ENCODE assay signal across 8 cellular contexts in the genomic region with DNA sequence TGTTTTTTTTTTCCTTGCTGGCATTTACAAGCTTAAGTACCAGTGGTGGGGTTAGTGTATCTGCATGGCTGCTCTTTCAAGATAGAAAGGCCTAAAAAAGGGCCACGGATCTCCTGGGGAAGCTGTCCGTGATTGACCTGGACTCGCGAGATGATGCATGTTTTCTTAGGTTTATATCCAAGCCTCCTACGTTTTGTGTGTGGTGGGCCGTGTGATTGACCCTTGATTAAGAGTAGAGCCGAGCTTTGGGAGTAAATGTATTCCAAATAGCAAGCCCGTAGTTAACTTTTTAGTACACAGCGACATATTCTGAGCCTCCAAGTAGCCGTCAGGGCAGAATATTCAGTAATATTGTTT. TPM values are rescaled to one million over a fixed set of nuclear protein-coding genes. Genes with fewer than 3 reads are reported as not detected.
DNase-seq lines count a peak whose midpoint lies in the region; ATAC-seq, FAIRE-seq and TF ChIP-seq lines count a peak whose summit lies in the region.
"Not testable (repeated sequence)": the region's sequence is repeated elsewhere in the genome, so short reads cannot be mapped to it uniquely, and the experiment has no call there.

No MANE protein-coding gene starts in this region.

- POLR2A ChIA-PET in activated CD4-positive, alpha-beta T cell treated with anti-CD3 and anti-CD28 coated beads, Interleukin-2, amount 10 ng/mL, durations not matched to agents 7 days and 5 days (lab: Charles Lee): not testable (repeated sequence)

- H3K27ac ChIP-seq in dorsolateral prefrontal cortex (peak overlapping the region in 24 of 59 donors; percentile 28 to 85 (median 62)), keratinocyte (ENCODE audit: control insufficient read depth, insufficient read depth, low read length) (peak overlapping the region; percentile 83), aorta (ENCODE audit: low read depth in 1 of 2, low read length in 2 of 2) (peak overlapping the region in 1 of 2 donors; percentile 21)
- H3K27ac ChIP-seq in ovary: not testable (repeated sequence)

- CTCF ChIA-PET in activated CD4-positive, alpha-beta T cell treated with anti-CD3 and anti-CD28 coated beads, Interleukin-2, amount 10 ng/mL, durations not matched to agents 7 days and 5 days (lab: Charles Lee): not testable (repeated sequence)

- 0% methylated on average over 10 of the region's 10 CpGs for WGBS in ovary, 3 donors
- WGBS in aorta, 2 donors: 0% methylated on average over 10 of the region's 10 CpGs

- peaks cover 12% of the 10 kb centered on the region for H3K36me3 Mint-ChIP-seq in activated CD4-positive, alpha-beta T cell treated with anti-CD3 and anti-CD28 coated beads, Interleukin-2, amount 10 ng/mL, durations not matched to agents 7 days and 5 days (ENCODE audit: low read depth)

- H3K4me1 Mint-ChIP-seq in activated CD4-positive, alpha-beta T cell treated with anti-CD3 and anti-CD28 coated beads, Interleukin-2, amount 10 ng/mL, durations not matched to agents 7 days and 5 days: peaks cover 37% of the 10 kb centered on the region

- not testable (repeated sequence) for TF ChIP-seq CTCF in Loucy (conservative IDR thresholded peaks at IDR 0.05; ENCODE audit: low read length); dorsolateral prefrontal cortex (IDR thresholded peaks at IDR 0.05 in 54 of 56, conservative IDR thresholded peaks at IDR 0.05 in 2 of 56; ENCODE audit: low read depth in 1 of 56, partially characterized antibody in 56 of 56); keratinocyte (optimal IDR thresholded peaks at IDR 0.05 in 1 of 3, IDR thresholded peaks at IDR 0.05 in 1 of 3, conservative IDR thresholded peaks at IDR 0.05 in 1 of 3; ENCODE audit: extremely low read depth in 1 of 3, insufficient read depth in 2 of 3, low read length in 3 of 3); ovary (IDR thresholded peaks at IDR 0.05)

- H3K9me1 ChIP-seq in keratinocyte (ENCODE audit: control insufficient read depth, extremely low read depth, insufficient read depth, low read length): not testable (repeated sequence)

- H3K4me3 ChIP-seq in Loucy (ENCODE audit: low read length, poor library complexity, severe bottlenecking) (peak overlapping the region; percentile 93), dorsolateral prefrontal cortex (peak overlapping the region; percentile 54 to 95 (median 83)), keratinocyte (ENCODE audit: control insufficient read depth in 2 of 3, extremely low read depth in 1 of 3, insufficient read depth in 2 of 3, low read depth in 1 of 3, low read length in 3 of 3) (peak overlapping the region; percentile 66 to 80 (median 77)), ovary (peak overlapping the region; percentile 85), aorta (ENCODE audit: low read length in 2 of 2) (peak overlapping the region; percentile 69 to 91)

- not testable (repeated sequence) for H3K27me3 ChIP-seq in Loucy (ENCODE audit: insufficient read depth, low read length, poor library complexity, severe bottlenecking); dorsolateral prefrontal cortex; keratinocyte (ENCODE audit: control insufficient read depth, extremely low read depth, insufficient read depth, low read length); ovary; aorta (ENCODE audit: control insufficient read depth in 1 of 2, insufficient read depth in 2 of 2, low read length in 1 of 2)

- TF ChIP-seq POLR2A in ovary (IDR thresholded peaks at IDR 0.05): not testable (repeated sequence)

- H3K27ac Mint-ChIP-seq in activated CD4-positive, alpha-beta T cell treated with anti-CD3 and anti-CD28 coated beads, Interleukin-2, amount 10 ng/mL, durations not matched to agents 7 days and 5 days: peak overlapping the region; percentile 91

- FAIRE-seq in keratinocyte (lab: Jason Lieb, UNC): not testable (repeated sequence)

- not testable (repeated sequence) for H3K27me3 Mint-ChIP-seq in activated CD4-positive, alpha-beta T cell treated with anti-CD3 and anti-CD28 coated beads, Interleukin-2, amount 10 ng/mL, durations not matched to agents 7 days and 5 days

- not testable (repeated sequence) for DNase-seq in activated CD4-positive, alpha-beta T cell treated with anti-CD3 and anti-CD28 coated beads, Interleukin-2, amount 10 ng/mL, durations not matched to agents 7 days and 5 days; dorsolateral prefrontal cortex; keratinocyte (ENCODE audit: low read depth, low spot score); ovary; aorta

- not testable (repeated sequence) for H3K9me3 ChIP-seq in Loucy (ENCODE audit: insufficient read depth, low read depth, low read length); keratinocyte (ENCODE audit: control insufficient read depth, low read depth, low read length); ovary; aorta (ENCODE audit: control insufficient read depth, low read length)

- peak overlapping the region; percentile 94 for H3K4me3 Mint-ChIP-seq in activated CD4-positive, alpha-beta T cell treated with anti-CD3 and anti-CD28 coated beads, Interleukin-2, amount 10 ng/mL, durations not matched to agents 7 days and 5 days

- H3K79me2 ChIP-seq in Loucy (ENCODE audit: insufficient read depth, low read length): peaks cover 68% of the 10 kb centered on the region
- peaks cover 68% of the 10 kb centered on the region for H3K79me2 ChIP-seq in keratinocyte (ENCODE audit: control insufficient read depth, insufficient read depth, low read length)

- H3K9ac ChIP-seq in Loucy (ENCODE audit: low read depth, low read length, poor library complexity, severe bottlenecking) (peak overlapping the region; percentile 85), keratinocyte (ENCODE audit: control insufficient read depth, extremely low read depth, insufficient read depth, low read length) (peak overlapping the region; percentile 87)

- dilution Hi-C loops in keratinocyte (cut with MboI; ENCODE audit: extremely low pct_ligation_motif_present, low sequenced_read_pairs): not testable (repeated sequence)

- H3K4me1 ChIP-seq in Loucy (ENCODE audit: insufficient read depth, low read length, poor library complexity, severe bottlenecking); keratinocyte (ENCODE audit: control insufficient read depth, extremely low read depth, insufficient read depth, low read length); ovary (ENCODE audit: insufficient read depth); aorta (ENCODE audit: control insufficient read depth in 1 of 2, insufficient read depth in 2 of 2, low read length in 2 of 2): not testable (repeated sequence)

- TF ChIP-seq EP300 in ovary (IDR thresholded peaks at IDR 0.05): not testable (repeated sequence)

- intact Hi-C loops in dorsolateral prefrontal cortex (cut with DNase I) (loop anchor here in 1 of 2 donors (1.0 kb wide), 1 partner anchor 51 kb away; no protein-coding TSS in a partner anchor), aorta (cut with DNase I) (loop anchor here in 1 of 2 donors (10.0 kb wide), 1 partner anchor 52 kb away; no protein-coding TSS in a partner anchor)
- intact Hi-C loops in ovary (cut with DNase I): not testable (repeated sequence)

- not testable (repeated sequence) for H3K36me3 ChIP-seq in Loucy (ENCODE audit: insufficient read depth, low read length); keratinocyte (ENCODE audit: control insufficient read depth in 2 of 2, extremely low read depth in 1 of 2, insufficient read depth in 2 of 2, low read length in 2 of 2); ovary; aorta (ENCODE audit: control insufficient read depth in 1 of 2, insufficient read depth in 2 of 2, low read length in 1 of 2)

- H3K9me2 ChIP-seq in Loucy (replicated peaks; ENCODE audit: low read depth, low read length): not testable (repeated sequence)

- H3F3A ChIP-seq in Loucy (ENCODE audit: low read depth): not testable (repeated sequence)

- not testable (repeated sequence) for H3K9me3 Mint-ChIP-seq in activated CD4-positive, alpha-beta T cell treated with anti-CD3 and anti-CD28 coated beads, Interleukin-2, amount 10 ng/mL, durations not matched to agents 7 days and 5 days

- ATAC-seq in GM18511 (IDR thresholded peaks at IDR 0.05; ENCODE audit: unreplicated experiment): peak; percentile 14
- peak; percentile 13 for ATAC-seq in HG02759 (IDR thresholded peaks at IDR 0.05; ENCODE audit: unreplicated experiment)
- peak; percentile 27 for ATAC-seq in aorta (ENCODE audit: low FRiP score)

- not testable (repeated sequence) for H2AFZ ChIP-seq in Loucy (ENCODE audit: low read length); keratinocyte (ENCODE audit: control insufficient read depth, low read length)

- peaks cover 12% of the 10 kb centered on the region for H4K20me1 ChIP-seq in Loucy (ENCODE audit: insufficient read depth, low read length, poor library complexity, severe bottlenecking)
- not testable (repeated sequence) for H4K20me1 ChIP-seq in keratinocyte (ENCODE audit: control insufficient read depth, extremely low read depth, insufficient read depth, low read length)

- H3K4me2 ChIP-seq in Loucy (ENCODE audit: low read depth, low read length, poor library complexity, severe bottlenecking) (peak overlapping the region; percentile 89), keratinocyte (ENCODE audit: control insufficient read depth, extremely low read depth, insufficient read depth, low read depth, low read length) (peak overlapping the region; percentile 67)

RNA-seq across cellular contexts. Expression of gene TIMM23, which starts 0.5 kb away (rescaled TPM):
- total RNA-seq in activated CD4-positive, alpha-beta T cell treated with anti-CD3 and anti-CD28 coated beads, Interleukin-2, amount 10 ng/mL, durations not matched to agents 7 days and 5 days: 10 to 100 TPM; 49.0 to 54.5 TPM
- 10 to 100 TPM; 25.8 to 66.8 (median 50.0) TPM for total RNA-seq in dorsolateral prefrontal cortex
- 115 to 172 TPM (median 122 TPM) in 3 replicates for polyA plus RNA-seq in keratinocyte
- polyA plus RNA-seq in keratinocyte (2011; ENCODE audit: low read depth): 30.3 TPM
- polyA plus RNA-seq in keratinocyte (2011; cell fraction: cytosol; rRNA removed): 115 and 195 TPM in 2 replicates
- polyA plus RNA-seq in keratinocyte (2011; cell fraction: nucleus; rRNA removed): 80.4 and 103 TPM in 2 replicates
- polyA plus RNA-seq in keratinocyte (2012; ENCODE audit: low replicate concordance): 56.4 and 108 TPM in 2 replicates
- polyA minus RNA-seq in keratinocyte: 38.4 to 109 TPM (median 56.7 TPM) in 3 replicates
- polyA minus RNA-seq in keratinocyte (2011; cell fraction: cytosol; rRNA and poly(A)+ RNA removed): 71.4 TPM
- polyA minus RNA-seq in keratinocyte (2011; cell fraction: nucleus; rRNA and poly(A)+ RNA removed): 21.0 and 35.5 TPM in 2 replicates
- total RNA-seq in ovary: 10 to 100 TPM; 29.9 to 49.3 (median 35.1) TPM
- polyA plus RNA-seq in ovary: 10 to 100 TPM; 30.3 to 74.4 TPM
- 10 to 100 TPM; 32.2 to 32.8 TPM for total RNA-seq in aorta
- 10 to 100 TPM; 39.4 to 42.7 TPM for polyA plus RNA-seq in aorta

RNA-seq across cellular contexts. Expression of gene NCOA4, which starts 57.6 kb away (rescaled TPM):
- 100 to 1,000 TPM; 148 to 171 TPM for total RNA-seq in activated CD4-positive, alpha-beta T cell treated with anti-CD3 and anti-CD28 coated beads, Interleukin-2, amount 10 ng/mL, durations not matched to agents 7 days and 5 days
- total RNA-seq in dorsolateral prefrontal cortex (100 to 1,000 TPM in 37 of 120 experiments, 10 to 100 TPM in 83; 49.5 to 112 (median 96.7) TPM), ovary (100 to 1,000 TPM in 2 of 7 donors, 10 to 100 TPM in 5; 68.6 to 107 (median 89.4) TPM), aorta (100 to 1,000 TPM in 1 of 2 donors, 10 to 100 TPM in 1; 92.4 to 120 TPM)
- polyA plus RNA-seq in keratinocyte (134 to 179 TPM (median 165 TPM) in 3 replicates), ovary (100 to 1,000 TPM in 1 of 2 donors, 10 to 100 TPM in 1; 52.8 to 172 TPM), aorta (100 to 1,000 TPM in 1 of 2 donors, 10 to 100 TPM in 1; 54.3 to 108 TPM)
- 44.5 TPM for polyA plus RNA-seq in keratinocyte (2011; ENCODE audit: low read depth)
- 92.9 and 182 TPM in 2 replicates for polyA plus RNA-seq in keratinocyte (2011; cell fraction: cytosol; rRNA removed)
- polyA plus RNA-seq in keratinocyte (2011; cell fraction: nucleus; rRNA removed): 99.9 and 129 TPM in 2 replicates
- 75.6 and 93.8 TPM in 2 replicates for polyA plus RNA-seq in keratinocyte (2012; ENCODE audit: low replicate concordance)
- polyA minus RNA-seq in keratinocyte: 140 to 198 TPM (median 191 TPM) in 3 replicates
- 126 TPM for polyA minus RNA-seq in keratinocyte (2011; cell fraction: cytosol; rRNA and poly(A)+ RNA removed)
- polyA minus RNA-seq in keratinocyte (2011; cell fraction: nucleus; rRNA and poly(A)+ RNA removed): 77.2 and 126 TPM in 2 replicates
